Comparison of ENCODE assay signal across 1 cellular context in the genomic region with DNA sequence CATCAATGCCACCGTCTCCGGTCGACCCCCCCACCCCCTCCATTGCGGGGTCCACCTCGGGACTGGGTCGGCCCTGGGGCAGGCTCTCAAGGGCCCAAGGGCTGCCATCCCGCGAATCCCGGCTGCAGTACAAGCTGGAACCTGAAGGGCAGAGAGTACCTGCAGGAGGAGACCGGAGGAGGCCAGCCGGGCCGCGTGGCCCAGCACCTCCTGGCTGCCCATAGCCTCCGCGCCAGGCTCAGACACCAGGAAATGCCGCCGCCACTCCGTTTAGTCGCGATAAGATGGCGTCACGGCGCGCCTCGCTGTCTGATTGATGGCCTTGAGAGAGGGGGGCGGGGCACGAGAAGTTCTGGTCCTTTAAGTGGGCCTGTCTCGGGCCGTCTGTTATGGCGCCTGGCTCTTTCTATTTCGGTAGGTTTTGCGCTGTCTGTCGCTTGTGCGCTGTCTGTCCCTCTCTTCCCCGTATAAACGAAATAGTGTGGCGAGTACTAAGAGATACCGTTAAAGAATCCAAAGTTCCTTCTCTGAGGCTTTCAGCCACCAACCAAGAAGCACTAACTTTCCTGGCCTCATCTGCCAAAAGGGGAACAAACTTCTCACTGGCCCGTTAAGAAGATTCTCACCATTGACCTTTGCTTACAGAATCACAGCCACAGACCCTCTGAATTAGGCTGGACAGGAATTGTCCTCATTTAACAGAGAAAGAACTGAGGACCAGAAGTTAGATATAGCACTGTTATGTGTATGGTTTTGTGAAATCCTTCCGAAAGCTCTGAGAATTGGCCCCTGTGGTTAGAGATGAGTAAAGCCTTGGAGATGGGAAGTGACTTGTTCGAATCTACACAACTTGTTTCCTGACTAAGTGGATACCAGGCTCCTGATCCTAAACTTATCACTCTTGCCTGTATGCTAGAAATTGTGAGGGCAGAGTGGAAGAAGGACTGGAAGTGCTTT.
TF ChIP-seq lines count a peak whose summit lies in the region.

A gene with protein sequence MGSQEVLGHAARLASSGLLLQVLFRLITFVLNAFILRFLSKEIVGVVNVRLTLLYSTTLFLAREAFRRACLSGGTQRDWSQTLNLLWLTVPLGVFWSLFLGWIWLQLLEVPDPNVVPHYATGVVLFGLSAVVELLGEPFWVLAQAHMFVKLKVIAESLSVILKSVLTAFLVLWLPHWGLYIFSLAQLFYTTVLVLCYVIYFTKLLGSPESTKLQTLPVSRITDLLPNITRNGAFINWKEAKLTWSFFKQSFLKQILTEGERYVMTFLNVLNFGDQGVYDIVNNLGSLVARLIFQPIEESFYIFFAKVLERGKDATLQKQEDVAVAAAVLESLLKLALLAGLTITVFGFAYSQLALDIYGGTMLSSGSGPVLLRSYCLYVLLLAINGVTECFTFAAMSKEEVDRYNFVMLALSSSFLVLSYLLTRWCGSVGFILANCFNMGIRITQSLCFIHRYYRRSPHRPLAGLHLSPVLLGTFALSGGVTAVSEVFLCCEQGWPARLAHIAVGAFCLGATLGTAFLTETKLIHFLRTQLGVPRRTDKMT (minus strand): TSS at position 257 of the 957 bp plus-strand sequence. CDS start 35 bp downstream, at position 222.

TF ChIP-seq in HepG2, 621 proteins besides CTCF, POLR2A, EP300 and RAD21 (continued from another document and continues in another):
- TF ChIP-seq, protein P1, sequence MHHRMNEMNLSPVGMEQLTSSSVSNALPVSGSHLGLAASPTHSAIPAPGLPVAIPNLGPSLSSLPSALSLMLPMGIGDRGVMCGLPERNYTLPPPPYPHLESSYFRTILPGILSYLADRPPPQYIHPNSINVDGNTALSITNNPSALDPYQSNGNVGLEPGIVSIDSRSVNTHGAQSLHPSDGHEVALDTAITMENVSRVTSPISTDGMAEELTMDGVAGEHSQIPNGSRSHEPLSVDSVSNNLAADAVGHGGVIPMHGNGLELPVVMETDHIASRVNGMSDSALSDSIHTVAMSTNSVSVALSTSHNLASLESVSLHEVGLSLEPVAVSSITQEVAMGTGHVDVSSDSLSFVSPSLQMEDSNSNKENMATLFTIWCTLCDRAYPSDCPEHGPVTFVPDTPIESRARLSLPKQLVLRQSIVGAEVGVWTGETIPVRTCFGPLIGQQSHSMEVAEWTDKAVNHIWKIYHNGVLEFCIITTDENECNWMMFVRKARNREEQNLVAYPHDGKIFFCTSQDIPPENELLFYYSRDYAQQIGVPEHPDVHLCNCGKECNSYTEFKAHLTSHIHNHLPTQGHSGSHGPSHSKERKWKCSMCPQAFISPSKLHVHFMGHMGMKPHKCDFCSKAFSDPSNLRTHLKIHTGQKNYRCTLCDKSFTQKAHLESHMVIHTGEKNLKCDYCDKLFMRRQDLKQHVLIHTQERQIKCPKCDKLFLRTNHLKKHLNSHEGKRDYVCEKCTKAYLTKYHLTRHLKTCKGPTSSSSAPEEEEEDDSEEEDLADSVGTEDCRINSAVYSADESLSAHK (CRISPR knock-in tag; IDR thresholded peaks at IDR 0.05; ENCODE audit: borderline replicate concordance) = no peak
- TF ChIP-seq CEBPG (CRISPR knock-in tag; IDR thresholded peaks at IDR 0.05) = peak; percentile 26; the same call in 1 of the 2 replicates
- TF ChIP-seq POGK (CRISPR knock-in tag; conservative IDR thresholded peaks at IDR 0.05) = peak; percentile 86
- TF ChIP-seq ZKSCAN8 (CRISPR knock-in tag; IDR thresholded peaks at IDR 0.05; ENCODE audit: borderline replicate concordance) = no peak
- TF ChIP-seq ZNF792 (CRISPR knock-in tag; IDR thresholded peaks at IDR 0.05) = peak; percentile 61; the same call in 1 of the 2 replicates
- TF ChIP-seq ZNF607 (CRISPR knock-in tag; IDR thresholded peaks at IDR 0.05; ENCODE audit: borderline replicate concordance) = no peak
- TF ChIP-seq HDAC2 (CRISPR knock-in tag; IDR thresholded peaks at IDR 0.05) = peak; percentile 74
- TF ChIP-seq ZNF274 (CRISPR knock-in tag; IDR thresholded peaks at IDR 0.05) = peak; percentile 61
- no peak for TF ChIP-seq ATRX (CRISPR knock-in tag; IDR thresholded peaks at IDR 0.05; ENCODE audit: borderline replicate concordance)
- peak; percentile 96 for TF ChIP-seq NRL (CRISPR knock-in tag; IDR thresholded peaks at IDR 0.05; ENCODE audit: borderline replicate concordance)
- TF ChIP-seq ZNF121 (CRISPR knock-in tag; IDR thresholded peaks at IDR 0.05) = peak; percentile 75; the same call in 1 of the 2 replicates
- TF ChIP-seq, protein P2, sequence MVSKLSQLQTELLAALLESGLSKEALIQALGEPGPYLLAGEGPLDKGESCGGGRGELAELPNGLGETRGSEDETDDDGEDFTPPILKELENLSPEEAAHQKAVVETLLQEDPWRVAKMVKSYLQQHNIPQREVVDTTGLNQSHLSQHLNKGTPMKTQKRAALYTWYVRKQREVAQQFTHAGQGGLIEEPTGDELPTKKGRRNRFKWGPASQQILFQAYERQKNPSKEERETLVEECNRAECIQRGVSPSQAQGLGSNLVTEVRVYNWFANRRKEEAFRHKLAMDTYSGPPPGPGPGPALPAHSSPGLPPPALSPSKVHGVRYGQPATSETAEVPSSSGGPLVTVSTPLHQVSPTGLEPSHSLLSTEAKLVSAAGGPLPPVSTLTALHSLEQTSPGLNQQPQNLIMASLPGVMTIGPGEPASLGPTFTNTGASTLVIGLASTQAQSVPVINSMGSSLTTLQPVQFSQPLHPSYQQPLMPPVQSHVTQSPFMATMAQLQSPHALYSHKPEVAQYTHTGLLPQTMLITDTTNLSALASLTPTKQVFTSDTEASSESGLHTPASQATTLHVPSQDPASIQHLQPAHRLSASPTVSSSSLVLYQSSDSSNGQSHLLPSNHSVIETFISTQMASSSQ (IDR thresholded peaks at IDR 0.05; ENCODE audit: low read depth) = no peak
- TF ChIP-seq, protein P2 (CRISPR knock-in tag; IDR thresholded peaks at IDR 0.05; ENCODE audit: borderline replicate concordance) = peak; percentile 49; the same call in 1 of the 2 replicates
- TF ChIP-seq MYNN (CRISPR knock-in tag; IDR thresholded peaks at IDR 0.05; ENCODE audit: low read depth) = peak; percentile 68; the same call in 1 of the 2 replicates
- peak; percentile 76; the same call in 1 of the 2 replicates for TF ChIP-seq ARNT2 (CRISPR knock-in tag; IDR thresholded peaks at IDR 0.05; ENCODE audit: low read depth)
- TF ChIP-seq TFDP1 (CRISPR knock-in tag; IDR thresholded peaks at IDR 0.05; ENCODE audit: borderline replicate concordance) = peak; percentile 88
- no peak for TF ChIP-seq AGO1 (IDR thresholded peaks at IDR 0.05; ENCODE audit: low read depth, low read length, poor library complexity, severe bottlenecking)
- 0 out of 2 replicates have a peak, but pooled peaks have one; percentile 55 for TF ChIP-seq ZNF333 (CRISPR knock-in tag; IDR thresholded peaks at IDR 0.05; ENCODE audit: borderline replicate concordance)
- TF ChIP-seq ZNF432 (CRISPR knock-in tag; IDR thresholded peaks at IDR 0.05; ENCODE audit: borderline replicate concordance) = 0 out of 2 replicates have a peak, but pooled peaks have one; percentile 34
- TF ChIP-seq ZNF337 (CRISPR knock-in tag; IDR thresholded peaks at IDR 0.05; ENCODE audit: borderline replicate concordance, low read depth) = no peak
- TF ChIP-seq ARHGAP35 (CRISPR knock-in tag; IDR thresholded peaks at IDR 0.05; ENCODE audit: borderline replicate concordance) = peak; percentile 32; the same call in 1 of the 2 replicates
- TF ChIP-seq ZNF713 (CRISPR knock-in tag; IDR thresholded peaks at IDR 0.05) = 0 out of 2 replicates have a peak, but pooled peaks have one; percentile 45
- peak; percentile 41; the same call in 1 of the 2 replicates for TF ChIP-seq NCOR1 (IDR thresholded peaks at IDR 0.05; ENCODE audit: borderline replicate concordance, low read length)
- peak; percentile 72 for TF ChIP-seq UBTF (CRISPR knock-in tag; IDR thresholded peaks at IDR 0.05)
- peak; percentile 98 for TF ChIP-seq ZNF335 (CRISPR knock-in tag; IDR thresholded peaks at IDR 0.05)
- TF ChIP-seq, protein P3, sequence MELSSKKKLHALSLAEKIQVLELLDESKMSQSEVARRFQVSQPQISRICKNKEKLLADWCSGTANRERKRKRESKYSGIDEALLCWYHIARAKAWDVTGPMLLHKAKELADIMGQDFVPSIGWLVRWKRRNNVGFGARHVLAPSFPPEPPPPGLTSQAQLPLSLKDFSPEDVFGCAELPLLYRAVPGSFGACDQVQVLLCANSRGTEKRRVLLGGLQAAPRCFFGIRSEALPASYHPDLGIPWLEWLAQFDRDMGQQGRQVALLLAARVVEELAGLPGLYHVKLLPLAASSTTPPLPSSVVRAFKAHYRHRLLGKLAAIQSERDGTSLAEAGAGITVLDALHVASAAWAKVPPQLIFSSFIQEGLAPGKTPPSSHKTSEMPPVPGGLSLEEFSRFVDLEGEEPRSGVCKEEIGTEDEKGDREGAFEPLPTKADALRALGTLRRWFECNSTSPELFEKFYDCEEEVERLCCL (CRISPR knock-in tag; IDR thresholded peaks at IDR 0.05; ENCODE audit: borderline replicate concordance) = 0 out of 2 replicates have a peak, but pooled peaks have one; percentile 47
- TF ChIP-seq ZMYM4 (CRISPR knock-in tag; IDR thresholded peaks at IDR 0.05) = peak; percentile 93
- peak; percentile 77 for TF ChIP-seq NFYC (CRISPR knock-in tag; IDR thresholded peaks at IDR 0.05)
- TF ChIP-seq ZMYM3 (CRISPR knock-in tag; IDR thresholded peaks at IDR 0.05) = 0 out of 2 replicates have a peak, but pooled peaks have one; percentile 30
- peak; percentile 90 for TF ChIP-seq SRSF1 (optimal IDR thresholded peaks at IDR 0.05; ENCODE audit: low read depth, low read length)
- TF ChIP-seq DR1 (CRISPR knock-in tag; IDR thresholded peaks at IDR 0.05) = peak; percentile 97
- TF ChIP-seq, protein P4, sequence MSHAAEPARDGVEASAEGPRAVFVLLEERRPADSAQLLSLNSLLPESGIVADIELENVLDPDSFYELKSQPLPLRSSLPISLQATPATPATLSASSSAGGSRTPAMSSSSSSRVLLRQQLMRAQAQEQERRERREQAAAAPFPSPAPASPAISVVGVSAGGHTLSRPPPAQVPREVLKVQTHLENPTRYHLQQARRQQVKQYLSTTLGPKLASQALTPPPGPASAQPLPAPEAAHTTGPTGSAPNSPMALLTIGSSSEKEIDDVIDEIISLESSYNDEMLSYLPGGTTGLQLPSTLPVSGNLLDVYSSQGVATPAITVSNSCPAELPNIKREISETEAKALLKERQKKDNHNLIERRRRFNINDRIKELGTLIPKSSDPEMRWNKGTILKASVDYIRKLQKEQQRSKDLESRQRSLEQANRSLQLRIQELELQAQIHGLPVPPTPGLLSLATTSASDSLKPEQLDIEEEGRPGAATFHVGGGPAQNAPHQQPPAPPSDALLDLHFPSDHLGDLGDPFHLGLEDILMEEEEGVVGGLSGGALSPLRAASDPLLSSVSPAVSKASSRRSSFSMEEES (CRISPR knock-in tag; IDR thresholded peaks at IDR 0.05) = 0 out of 2 replicates have a peak, but pooled peaks have one; percentile 20
- TF ChIP-seq ZNF558 (CRISPR knock-in tag; IDR thresholded peaks at IDR 0.05; ENCODE audit: borderline replicate concordance) = peak; percentile 76; the same call in 1 of the 2 replicates
- peak; percentile 40 for TF ChIP-seq HNRNPLL (IDR thresholded peaks at IDR 0.05; ENCODE audit: low read depth, low read length, poor library complexity, severe bottlenecking)
- 0 out of 2 replicates have a peak, but pooled peaks have one; percentile 23 for TF ChIP-seq ZNF652 (CRISPR knock-in tag; IDR thresholded peaks at IDR 0.05; ENCODE audit: borderline replicate concordance, low read depth)
- peak; percentile 47 for TF ChIP-seq MED1 (CRISPR knock-in tag; IDR thresholded peaks at IDR 0.05)
